ENCODE assay signal across 1 cellular context in the genomic region with DNA sequence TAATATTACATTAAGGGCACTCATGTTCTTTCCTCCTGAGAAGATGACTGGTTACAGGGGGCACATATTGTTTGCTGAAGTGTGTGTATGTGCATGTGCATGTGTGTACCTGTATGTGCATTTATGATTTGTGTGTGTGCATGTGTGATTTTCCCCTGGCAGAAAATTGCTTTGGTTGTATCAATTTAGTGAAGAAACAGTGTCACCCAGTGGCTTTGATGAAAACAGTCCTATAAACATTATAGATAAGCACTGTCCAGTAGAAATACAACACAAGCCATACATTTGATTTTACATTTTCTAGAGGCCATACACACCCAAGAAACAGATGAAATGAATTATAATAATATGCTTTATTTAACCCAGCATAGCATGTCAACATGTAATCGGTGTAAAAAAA.
TF ChIP-seq lines count a peak whose summit lies in the region.

No MANE protein-coding gene starts in this region.

TF ChIP-seq in GM23338, 12 proteins besides CTCF, POLR2A, EP300 and RAD21 (continued from another document):
- TF ChIP-seq, protein P1, sequence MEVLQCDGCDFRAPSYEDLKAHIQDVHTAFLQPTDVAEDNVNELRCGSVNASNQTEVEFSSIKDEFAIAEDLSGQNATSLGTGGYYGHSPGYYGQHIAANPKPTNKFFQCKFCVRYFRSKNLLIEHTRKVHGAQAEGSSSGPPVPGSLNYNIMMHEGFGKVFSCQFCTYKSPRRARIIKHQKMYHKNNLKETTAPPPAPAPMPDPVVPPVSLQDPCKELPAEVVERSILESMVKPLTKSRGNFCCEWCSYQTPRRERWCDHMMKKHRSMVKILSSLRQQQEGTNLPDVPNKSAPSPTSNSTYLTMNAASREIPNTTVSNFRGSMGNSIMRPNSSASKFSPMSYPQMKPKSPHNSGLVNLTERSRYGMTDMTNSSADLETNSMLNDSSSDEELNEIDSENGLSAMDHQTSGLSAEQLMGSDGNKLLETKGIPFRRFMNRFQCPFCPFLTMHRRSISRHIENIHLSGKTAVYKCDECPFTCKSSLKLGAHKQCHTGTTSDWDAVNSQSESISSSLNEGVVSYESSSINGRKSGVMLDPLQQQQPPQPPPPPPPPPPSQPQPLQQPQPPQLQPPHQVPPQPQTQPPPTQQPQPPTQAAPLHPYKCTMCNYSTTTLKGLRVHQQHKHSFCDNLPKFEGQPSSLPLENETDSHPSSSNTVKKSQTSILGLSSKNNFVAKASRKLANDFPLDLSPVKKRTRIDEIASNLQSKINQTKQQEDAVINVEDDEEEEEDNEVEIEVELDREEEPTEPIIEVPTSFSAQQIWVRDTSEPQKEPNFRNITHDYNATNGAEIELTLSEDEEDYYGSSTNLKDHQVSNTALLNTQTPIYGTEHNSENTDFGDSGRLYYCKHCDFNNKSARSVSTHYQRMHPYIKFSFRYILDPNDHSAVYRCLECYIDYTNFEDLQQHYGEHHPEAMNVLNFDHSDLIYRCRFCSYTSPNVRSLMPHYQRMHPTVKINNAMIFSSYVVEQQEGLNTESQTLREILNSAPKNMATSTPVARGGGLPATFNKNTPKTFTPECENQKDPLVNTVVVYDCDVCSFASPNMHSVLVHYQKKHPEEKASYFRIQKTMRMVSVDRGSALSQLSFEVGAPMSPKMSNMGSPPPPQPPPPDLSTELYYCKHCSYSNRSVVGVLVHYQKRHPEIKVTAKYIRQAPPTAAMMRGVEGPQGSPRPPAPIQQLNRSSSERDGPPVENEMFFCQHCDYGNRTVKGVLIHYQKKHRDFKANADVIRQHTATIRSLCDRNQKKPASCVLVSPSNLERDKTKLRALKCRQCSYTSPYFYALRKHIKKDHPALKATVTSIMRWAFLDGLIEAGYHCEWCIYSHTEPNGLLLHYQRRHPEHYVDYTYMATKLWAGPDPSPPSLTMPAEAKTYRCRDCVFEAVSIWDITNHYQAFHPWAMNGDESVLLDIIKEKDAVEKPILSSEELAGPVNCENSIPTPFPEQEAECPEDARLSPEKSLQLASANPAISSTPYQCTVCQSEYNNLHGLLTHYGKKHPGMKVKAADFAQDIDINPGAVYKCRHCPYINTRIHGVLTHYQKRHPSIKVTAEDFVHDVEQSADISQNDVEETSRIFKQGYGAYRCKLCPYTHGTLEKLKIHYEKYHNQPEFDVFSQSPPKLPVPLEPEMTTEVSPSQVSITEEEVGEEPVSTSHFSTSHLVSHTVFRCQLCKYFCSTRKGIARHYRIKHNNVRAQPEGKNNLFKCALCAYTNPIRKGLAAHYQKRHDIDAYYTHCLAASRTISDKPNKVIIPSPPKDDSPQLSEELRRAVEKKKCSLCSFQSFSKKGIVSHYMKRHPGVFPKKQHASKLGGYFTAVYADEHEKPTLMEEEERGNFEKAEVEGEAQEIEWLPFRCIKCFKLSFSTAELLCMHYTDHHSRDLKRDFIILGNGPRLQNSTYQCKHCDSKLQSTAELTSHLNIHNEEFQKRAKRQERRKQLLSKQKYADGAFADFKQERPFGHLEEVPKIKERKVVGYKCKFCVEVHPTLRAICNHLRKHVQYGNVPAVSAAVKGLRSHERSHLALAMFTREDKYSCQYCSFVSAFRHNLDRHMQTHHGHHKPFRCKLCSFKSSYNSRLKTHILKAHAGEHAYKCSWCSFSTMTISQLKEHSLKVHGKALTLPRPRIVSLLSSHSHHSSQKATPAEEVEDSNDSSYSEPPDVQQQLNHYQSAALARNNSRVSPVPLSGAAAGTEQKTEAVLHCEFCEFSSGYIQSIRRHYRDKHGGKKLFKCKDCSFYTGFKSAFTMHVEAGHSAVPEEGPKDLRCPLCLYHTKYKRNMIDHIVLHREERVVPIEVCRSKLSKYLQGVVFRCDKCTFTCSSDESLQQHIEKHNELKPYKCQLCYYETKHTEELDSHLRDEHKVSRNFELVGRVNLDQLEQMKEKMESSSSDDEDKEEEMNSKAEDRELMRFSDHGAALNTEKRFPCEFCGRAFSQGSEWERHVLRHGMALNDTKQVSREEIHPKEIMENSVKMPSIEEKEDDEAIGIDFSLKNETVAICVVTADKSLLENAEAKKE (CRISPR knock-in tag; IDR thresholded peaks at IDR 0.05), result no peak
- TF ChIP-seq, protein P2, sequence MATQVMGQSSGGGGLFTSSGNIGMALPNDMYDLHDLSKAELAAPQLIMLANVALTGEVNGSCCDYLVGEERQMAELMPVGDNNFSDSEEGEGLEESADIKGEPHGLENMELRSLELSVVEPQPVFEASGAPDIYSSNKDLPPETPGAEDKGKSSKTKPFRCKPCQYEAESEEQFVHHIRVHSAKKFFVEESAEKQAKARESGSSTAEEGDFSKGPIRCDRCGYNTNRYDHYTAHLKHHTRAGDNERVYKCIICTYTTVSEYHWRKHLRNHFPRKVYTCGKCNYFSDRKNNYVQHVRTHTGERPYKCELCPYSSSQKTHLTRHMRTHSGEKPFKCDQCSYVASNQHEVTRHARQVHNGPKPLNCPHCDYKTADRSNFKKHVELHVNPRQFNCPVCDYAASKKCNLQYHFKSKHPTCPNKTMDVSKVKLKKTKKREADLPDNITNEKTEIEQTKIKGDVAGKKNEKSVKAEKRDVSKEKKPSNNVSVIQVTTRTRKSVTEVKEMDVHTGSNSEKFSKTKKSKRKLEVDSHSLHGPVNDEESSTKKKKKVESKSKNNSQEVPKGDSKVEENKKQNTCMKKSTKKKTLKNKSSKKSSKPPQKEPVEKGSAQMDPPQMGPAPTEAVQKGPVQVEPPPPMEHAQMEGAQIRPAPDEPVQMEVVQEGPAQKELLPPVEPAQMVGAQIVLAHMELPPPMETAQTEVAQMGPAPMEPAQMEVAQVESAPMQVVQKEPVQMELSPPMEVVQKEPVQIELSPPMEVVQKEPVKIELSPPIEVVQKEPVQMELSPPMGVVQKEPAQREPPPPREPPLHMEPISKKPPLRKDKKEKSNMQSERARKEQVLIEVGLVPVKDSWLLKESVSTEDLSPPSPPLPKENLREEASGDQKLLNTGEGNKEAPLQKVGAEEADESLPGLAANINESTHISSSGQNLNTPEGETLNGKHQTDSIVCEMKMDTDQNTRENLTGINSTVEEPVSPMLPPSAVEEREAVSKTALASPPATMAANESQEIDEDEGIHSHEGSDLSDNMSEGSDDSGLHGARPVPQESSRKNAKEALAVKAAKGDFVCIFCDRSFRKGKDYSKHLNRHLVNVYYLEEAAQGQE (IDR thresholded peaks at IDR 0.05; ENCODE audit: unreplicated experiment), result no peak
- TF ChIP-seq NANOG (IDR thresholded peaks at IDR 0.05; ENCODE audit: borderline replicate concordance) (no peak), ZNF114 (CRISPR knock-in tag; IDR thresholded peaks at IDR 0.05) (no peak), POLR2AphosphoS5 (IDR thresholded peaks at IDR 0.05; ENCODE audit: low read depth) (no peak)
